Comparison of ENCODE assay signal across 1 cellular context in genomic region chr15:30816430-30816829, GRCh38.
TF ChIP-seq lines count a peak whose summit lies in the region.

No MANE protein-coding gene starts in this region.

TF ChIP-seq in GM23338, 12 proteins besides CTCF, POLR2A, EP300 and RAD21 (continued from another document):
- TF ChIP-seq, protein P1, sequence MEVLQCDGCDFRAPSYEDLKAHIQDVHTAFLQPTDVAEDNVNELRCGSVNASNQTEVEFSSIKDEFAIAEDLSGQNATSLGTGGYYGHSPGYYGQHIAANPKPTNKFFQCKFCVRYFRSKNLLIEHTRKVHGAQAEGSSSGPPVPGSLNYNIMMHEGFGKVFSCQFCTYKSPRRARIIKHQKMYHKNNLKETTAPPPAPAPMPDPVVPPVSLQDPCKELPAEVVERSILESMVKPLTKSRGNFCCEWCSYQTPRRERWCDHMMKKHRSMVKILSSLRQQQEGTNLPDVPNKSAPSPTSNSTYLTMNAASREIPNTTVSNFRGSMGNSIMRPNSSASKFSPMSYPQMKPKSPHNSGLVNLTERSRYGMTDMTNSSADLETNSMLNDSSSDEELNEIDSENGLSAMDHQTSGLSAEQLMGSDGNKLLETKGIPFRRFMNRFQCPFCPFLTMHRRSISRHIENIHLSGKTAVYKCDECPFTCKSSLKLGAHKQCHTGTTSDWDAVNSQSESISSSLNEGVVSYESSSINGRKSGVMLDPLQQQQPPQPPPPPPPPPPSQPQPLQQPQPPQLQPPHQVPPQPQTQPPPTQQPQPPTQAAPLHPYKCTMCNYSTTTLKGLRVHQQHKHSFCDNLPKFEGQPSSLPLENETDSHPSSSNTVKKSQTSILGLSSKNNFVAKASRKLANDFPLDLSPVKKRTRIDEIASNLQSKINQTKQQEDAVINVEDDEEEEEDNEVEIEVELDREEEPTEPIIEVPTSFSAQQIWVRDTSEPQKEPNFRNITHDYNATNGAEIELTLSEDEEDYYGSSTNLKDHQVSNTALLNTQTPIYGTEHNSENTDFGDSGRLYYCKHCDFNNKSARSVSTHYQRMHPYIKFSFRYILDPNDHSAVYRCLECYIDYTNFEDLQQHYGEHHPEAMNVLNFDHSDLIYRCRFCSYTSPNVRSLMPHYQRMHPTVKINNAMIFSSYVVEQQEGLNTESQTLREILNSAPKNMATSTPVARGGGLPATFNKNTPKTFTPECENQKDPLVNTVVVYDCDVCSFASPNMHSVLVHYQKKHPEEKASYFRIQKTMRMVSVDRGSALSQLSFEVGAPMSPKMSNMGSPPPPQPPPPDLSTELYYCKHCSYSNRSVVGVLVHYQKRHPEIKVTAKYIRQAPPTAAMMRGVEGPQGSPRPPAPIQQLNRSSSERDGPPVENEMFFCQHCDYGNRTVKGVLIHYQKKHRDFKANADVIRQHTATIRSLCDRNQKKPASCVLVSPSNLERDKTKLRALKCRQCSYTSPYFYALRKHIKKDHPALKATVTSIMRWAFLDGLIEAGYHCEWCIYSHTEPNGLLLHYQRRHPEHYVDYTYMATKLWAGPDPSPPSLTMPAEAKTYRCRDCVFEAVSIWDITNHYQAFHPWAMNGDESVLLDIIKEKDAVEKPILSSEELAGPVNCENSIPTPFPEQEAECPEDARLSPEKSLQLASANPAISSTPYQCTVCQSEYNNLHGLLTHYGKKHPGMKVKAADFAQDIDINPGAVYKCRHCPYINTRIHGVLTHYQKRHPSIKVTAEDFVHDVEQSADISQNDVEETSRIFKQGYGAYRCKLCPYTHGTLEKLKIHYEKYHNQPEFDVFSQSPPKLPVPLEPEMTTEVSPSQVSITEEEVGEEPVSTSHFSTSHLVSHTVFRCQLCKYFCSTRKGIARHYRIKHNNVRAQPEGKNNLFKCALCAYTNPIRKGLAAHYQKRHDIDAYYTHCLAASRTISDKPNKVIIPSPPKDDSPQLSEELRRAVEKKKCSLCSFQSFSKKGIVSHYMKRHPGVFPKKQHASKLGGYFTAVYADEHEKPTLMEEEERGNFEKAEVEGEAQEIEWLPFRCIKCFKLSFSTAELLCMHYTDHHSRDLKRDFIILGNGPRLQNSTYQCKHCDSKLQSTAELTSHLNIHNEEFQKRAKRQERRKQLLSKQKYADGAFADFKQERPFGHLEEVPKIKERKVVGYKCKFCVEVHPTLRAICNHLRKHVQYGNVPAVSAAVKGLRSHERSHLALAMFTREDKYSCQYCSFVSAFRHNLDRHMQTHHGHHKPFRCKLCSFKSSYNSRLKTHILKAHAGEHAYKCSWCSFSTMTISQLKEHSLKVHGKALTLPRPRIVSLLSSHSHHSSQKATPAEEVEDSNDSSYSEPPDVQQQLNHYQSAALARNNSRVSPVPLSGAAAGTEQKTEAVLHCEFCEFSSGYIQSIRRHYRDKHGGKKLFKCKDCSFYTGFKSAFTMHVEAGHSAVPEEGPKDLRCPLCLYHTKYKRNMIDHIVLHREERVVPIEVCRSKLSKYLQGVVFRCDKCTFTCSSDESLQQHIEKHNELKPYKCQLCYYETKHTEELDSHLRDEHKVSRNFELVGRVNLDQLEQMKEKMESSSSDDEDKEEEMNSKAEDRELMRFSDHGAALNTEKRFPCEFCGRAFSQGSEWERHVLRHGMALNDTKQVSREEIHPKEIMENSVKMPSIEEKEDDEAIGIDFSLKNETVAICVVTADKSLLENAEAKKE (CRISPR knock-in tag; IDR thresholded peaks at IDR 0.05) = no peak
- TF ChIP-seq POLR2AphosphoS5 (IDR thresholded peaks at IDR 0.05; ENCODE audit: low read depth) (no peak), EZH2phosphoT487 (IDR thresholded peaks at IDR 0.05; ENCODE audit: unreplicated experiment) (no peak)
TF ChIP-seq in GM23338: peak in this region for 0.
